Comparison of ENCODE assay signal across 29 cellular contexts in the genomic region with DNA sequence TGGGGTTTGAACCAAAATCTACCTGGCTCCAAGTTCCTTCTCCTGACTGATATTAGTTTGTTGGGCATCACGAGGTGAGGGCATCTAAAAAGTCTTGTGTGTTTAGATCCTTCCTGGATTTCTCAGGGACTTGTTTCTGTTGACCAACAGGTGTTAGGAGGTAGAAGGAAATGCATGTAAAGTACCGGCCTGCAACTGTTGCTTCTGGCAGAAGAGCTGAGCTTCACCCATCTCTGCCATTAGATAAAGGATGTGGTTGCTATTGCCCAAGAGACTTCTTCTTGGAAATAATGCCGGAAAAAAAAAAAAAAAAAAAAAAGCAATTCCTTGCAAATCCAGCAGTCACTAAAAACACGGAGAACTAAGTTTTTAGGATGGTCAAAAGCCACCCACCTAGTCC.
"Had no signal": no experiment of that assay in that cellular context is flagged by ENCODE, and none has a peak within 500 bp of the region (broad histone marks: within the 10 kb centered on the region; RNA-seq: fewer than 3 reads in every experiment).

No MANE protein-coding gene starts in this region.

- H3K27me3 Mint-ChIP-seq: activated CD4-positive, alpha-beta memory T cell treated with anti-CD3 and anti-CD28 coated beads for 36 hours; activated CD4-positive, alpha-beta T cell treated with anti-CD3 and anti-CD28 coated beads, Interleukin-2, amount 10 ng/mL, durations not matched to agents 7 days and 5 days; activated naive CD8-positive, alpha-beta T cell; activated naive CD8-positive, alpha-beta T cell treated with anti-CD3 and anti-CD28 coated beads, Interleukin-2, amount 50 U/mL, for 24 hours had no signal

- DNase-seq: activated CD4-positive, alpha-beta memory T cell treated with anti-CD3 and anti-CD28 coated beads for 36 hours; activated CD4-positive, alpha-beta T cell treated with anti-CD3 and anti-CD28 coated beads, Interleukin-2, amount 10 ng/mL, durations not matched to agents 7 days and 5 days; activated CD8-positive, alpha-beta memory T cell treated with anti-CD3 and anti-CD28 coated beads, Interleukin-2, amount 50 U/mL, for 4 hours; activated effector memory CD4-positive, alpha-beta T cell treated with Interleukin-2 at 50 U/mL for 16 hours; activated naive CD4-positive, alpha-beta T cell treated with anti-CD3 and anti-CD28 coated beads, Interleukin-2, amount 10 ng/mL, durations not matched to agents 7 days and 5 days; activated naive CD8-positive, alpha-beta T cell treated with anti-CD3 and anti-CD28 coated beads, Interleukin-2, amount 50 U/mL, for 24 hours; activated T-cell treated with anti-CD3 and anti-CD28 coated beads for 4 hours; activated T-cell treated with anti-CD3 and anti-CD28 coated beads, Interleukin-2, amount 50 U/mL, for 48 hours; anterior cingulate cortex; central memory CD4-positive, alpha-beta T cell; Karpas-422; NCI-H1105; NCI-H1417 treated with DMSO at 0.1 percent for 48 hours; NCI-H1694; NCI-H2029; NCI-H345; NCI-H524 treated with DMSO at 0.1 percent for 48 hours; NCI-H748 treated with DMSO at 0.1 percent for 48 hours; PC-9; SIG-M5; SW 1271; T-helper 1 cell; T-helper 2 cell; T-helper 9 cell had no signal

- H3K27ac ChIP-seq: PC-9, RWPE1 had no signal

- H3K9me3 Mint-ChIP-seq: activated CD4-positive, alpha-beta memory T cell treated with anti-CD3 and anti-CD28 coated beads for 36 hours; activated CD4-positive, alpha-beta T cell treated with anti-CD3 and anti-CD28 coated beads, Interleukin-2, amount 10 ng/mL, durations not matched to agents 7 days and 5 days; activated naive CD4-positive, alpha-beta T cell treated with anti-CD3 and anti-CD28 coated beads, Interleukin-2, amount 10 ng/mL, durations not matched to agents 7 days and 5 days; activated naive CD8-positive, alpha-beta T cell treated with anti-CD3 and anti-CD28 coated beads, Interleukin-2, amount 50 U/mL, for 24 hours had no signal

- H3K36me3 Mint-ChIP-seq: activated CD4-positive, alpha-beta memory T cell treated with anti-CD3 and anti-CD28 coated beads for 36 hours; activated naive CD4-positive, alpha-beta T cell treated with anti-CD3 and anti-CD28 coated beads, Interleukin-2, amount 10 ng/mL, durations not matched to agents 7 days and 5 days; activated naive CD8-positive, alpha-beta T cell; brain had no signal

- ATAC-seq: activated naive CD8-positive, alpha-beta T cell treated with anti-CD3 and anti-CD28 coated beads, Interleukin-2, amount 50 U/mL, for 24 hours; Right ventricle myocardium inferior; SK-N-SH treated with all-trans-retinoic acid at 6 μM for 48 hours had no signal

- H3K4me3 Mint-ChIP-seq: activated CD4-positive, alpha-beta memory T cell treated with anti-CD3 and anti-CD28 coated beads for 36 hours; activated CD4-positive, alpha-beta T cell treated with anti-CD3 and anti-CD28 coated beads, Interleukin-2, amount 10 ng/mL, durations not matched to agents 7 days and 5 days; activated naive CD4-positive, alpha-beta T cell treated with anti-CD3 and anti-CD28 coated beads, Interleukin-2, amount 10 ng/mL, durations not matched to agents 7 days and 5 days; activated naive CD8-positive, alpha-beta T cell; activated naive CD8-positive, alpha-beta T cell treated with anti-CD3 and anti-CD28 coated beads, Interleukin-2, amount 50 U/mL, for 24 hours; brain had no signal

- H3K4me2 ChIP-seq: PC-9 had no signal

- H3K27ac Mint-ChIP-seq: activated CD4-positive, alpha-beta memory T cell treated with anti-CD3 and anti-CD28 coated beads for 36 hours; activated CD4-positive, alpha-beta T cell treated with anti-CD3 and anti-CD28 coated beads, Interleukin-2, amount 10 ng/mL, durations not matched to agents 7 days and 5 days; activated naive CD4-positive, alpha-beta T cell treated with anti-CD3 and anti-CD28 coated beads, Interleukin-2, amount 10 ng/mL, durations not matched to agents 7 days and 5 days; activated naive CD8-positive, alpha-beta T cell; activated naive CD8-positive, alpha-beta T cell treated with anti-CD3 and anti-CD28 coated beads, Interleukin-2, amount 50 U/mL, for 24 hours; brain had no signal

- H3K4me3 ChIP-seq: PC-9 had no signal
